22 cellular contexts compared by ENCODE assay signal in genomic region chr14:103744621-103745395, GRCh38.
"Had no signal": no experiment of that assay in that cellular context is flagged by ENCODE, and none has a peak within 500 bp of the region (broad histone marks: within the 10 kb centered on the region; RNA-seq: fewer than 3 reads in every experiment).

No MANE protein-coding gene starts in this region.

- H3K27me3 Mint-ChIP-seq: activated naive CD8-positive, alpha-beta T cell treated with anti-CD3 and anti-CD28 coated beads for 36 hours; stimulated activated naive CD8-positive, alpha-beta T cell treated with anti-CD3 and anti-CD28 coated beads, Interleukin-15, amount 100 ng/mL, for 72 hours had no signal

- DNase-seq: activated CD8-positive, alpha-beta memory T cell treated with anti-CD3 and anti-CD28 coated beads for 24 hours; activated naive CD4-positive, alpha-beta T cell treated with Interleukin-2 at 50 U/mL for 16 hours; activated naive CD8-positive, alpha-beta T cell treated with anti-CD3 and anti-CD28 coated beads for 36 hours; activated T-cell treated with anti-CD3 and anti-CD28 coated beads, Interleukin-2, amount 50 U/mL, for 48 hours; effector CD8-positive, alpha-beta T cell; foreskin keratinocyte; immature natural killer cell; kidney glomerular epithelial cell; left ventricle myocardium inferior; mammary epithelial cell; midbrain; natural killer cell; pancreas; psoas muscle; stimulated activated CD4-positive, alpha-beta T cell treated with anti-CD3 and anti-CD28 coated beads, Interleukin-1b, Interleukin-23, amount 100 ng/mL, for 48 hours; stimulated activated naive CD8-positive, alpha-beta T cell treated with anti-CD3 and anti-CD28 coated beads, Interleukin-15, amount 100 ng/mL, for 72 hours; transverse colon; uterus had no signal

- H3K27me3 ChIP-seq: breast epithelium, foreskin keratinocyte, pancreas, right atrium auricular region, transverse colon, uterus had no signal

- H3K4me3 Mint-ChIP-seq: activated naive CD8-positive, alpha-beta T cell treated with anti-CD3 and anti-CD28 coated beads for 36 hours; dendritic cell treated with granulocyte-macrophage colony-stimulating factor and Interleukin-4, amounts not matched to agents 40 ng/mL and 50 ng/mL, for 4 days; immature natural killer cell; natural killer cell; stimulated activated naive CD8-positive, alpha-beta T cell treated with anti-CD3 and anti-CD28 coated beads, Interleukin-15, amount 100 ng/mL, for 72 hours had no signal

- H3K9me3 ChIP-seq: breast epithelium, left ventricle myocardium inferior, pancreas, psoas muscle, right atrium auricular region, transverse colon, uterus had no signal

- H3K27ac Mint-ChIP-seq: activated naive CD8-positive, alpha-beta T cell treated with anti-CD3 and anti-CD28 coated beads for 36 hours; dendritic cell treated with granulocyte-macrophage colony-stimulating factor and Interleukin-4, amounts not matched to agents 40 ng/mL and 50 ng/mL, for 4 days; immature natural killer cell; natural killer cell; stimulated activated naive CD8-positive, alpha-beta T cell treated with anti-CD3 and anti-CD28 coated beads, Interleukin-15, amount 100 ng/mL, for 72 hours had no signal

- H3K4me1 ChIP-seq: breast epithelium, foreskin keratinocyte, pancreas, psoas muscle had no signal

- H3K4me3 ChIP-seq: breast epithelium, left ventricle myocardium inferior, pancreas, psoas muscle, right atrium auricular region, transverse colon, uterus had no signal

- H3K36me3 ChIP-seq: breast epithelium, uterus had no signal

- H3K27ac ChIP-seq: breast epithelium, foreskin keratinocyte, left ventricle myocardium inferior, pancreas, psoas muscle, right atrium auricular region, transverse colon, uterus, VCaP had no signal

- H3K9me3 Mint-ChIP-seq: activated naive CD8-positive, alpha-beta T cell treated with anti-CD3 and anti-CD28 coated beads for 36 hours; dendritic cell treated with granulocyte-macrophage colony-stimulating factor and Interleukin-4, amounts not matched to agents 40 ng/mL and 50 ng/mL, for 4 days; immature natural killer cell; natural killer cell; stimulated activated naive CD8-positive, alpha-beta T cell treated with anti-CD3 and anti-CD28 coated beads, Interleukin-15, amount 100 ng/mL, for 72 hours had no signal

- ATAC-seq: foreskin keratinocyte; natural killer cell; pancreas; stimulated activated naive CD8-positive, alpha-beta T cell treated with anti-CD3 and anti-CD28 coated beads, Interleukin-15, amount 100 ng/mL, for 72 hours had no signal

- H3K4me1 Mint-ChIP-seq: natural killer cell had no signal
